ENCODE assay signal across 15 cellular contexts in the genomic region with DNA sequence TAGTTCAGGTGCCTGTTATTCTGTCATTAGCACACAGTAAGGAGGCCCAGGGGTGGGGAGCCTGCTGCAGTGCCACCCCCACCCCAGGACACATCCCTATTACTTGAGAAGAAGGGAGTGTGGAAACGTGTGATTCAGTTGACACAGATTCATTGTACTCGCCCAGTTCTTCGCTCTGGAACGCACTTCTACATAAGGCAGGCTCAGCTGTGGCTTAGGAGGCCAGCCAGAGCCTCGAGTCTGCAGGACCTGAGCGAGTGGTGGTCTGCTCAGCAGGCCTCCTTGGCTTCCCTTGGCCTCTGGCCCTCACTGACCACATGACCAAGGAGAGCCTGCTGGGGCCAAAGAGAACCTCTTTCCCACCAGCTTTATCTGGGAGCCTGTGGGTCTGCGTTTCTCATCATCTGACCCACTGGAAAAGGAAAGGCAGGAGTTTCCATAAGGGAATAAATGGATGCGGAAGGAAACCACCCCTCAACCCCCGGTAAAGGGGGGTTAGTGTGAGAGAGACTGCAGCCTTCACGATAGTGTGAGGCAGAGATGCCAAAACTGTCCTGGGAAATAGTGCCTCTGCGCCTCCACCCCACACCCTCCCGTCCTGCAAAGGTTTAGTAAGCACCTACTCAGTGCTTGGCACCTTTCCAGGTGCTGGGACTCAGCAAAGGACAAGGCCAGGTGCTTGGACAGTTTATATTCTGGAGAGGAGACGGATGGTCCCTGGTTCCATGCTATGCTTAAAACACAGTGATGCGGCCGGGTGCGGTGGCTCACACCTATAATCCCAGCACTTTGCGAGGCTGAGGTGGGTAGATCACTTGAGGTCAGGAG.
DNase-seq lines count a peak whose midpoint lies in the region; ATAC-seq and TF ChIP-seq lines count a peak whose summit lies in the region.
"Had no signal": no experiment of that assay in that cellular context is flagged by ENCODE, and none has a peak within 500 bp of the region (broad histone marks: within the 10 kb centered on the region; RNA-seq: fewer than 3 reads in every experiment).

No MANE protein-coding gene starts in this region.

- intact Hi-C loops in Caco-2 (cut with micrococcal nuclease; ENCODE audit: unreplicated experiment) = loop anchor here (5.0 kb wide), 1 partner anchor 538 kb away; no protein-coding TSS in a partner anchor
- intact Hi-C loops in sigmoid colon (cut with DNase I) = no loop called here
- intact Hi-C loops in thyroid gland (cut with DNase I) = no loop called here

- DNase-seq in Caco-2 (no peak), amniotic epithelial cell (ENCODE audit: low read depth) (peak; percentile 79), sigmoid colon (peak; percentile 86), NCI-H1436 treated with DMSO at 0.1 percent for 48 hours (lab: John Stamatoyannopoulos, UW) (no peak), thyroid gland (no peak), NCI-H2227 treated with DMSO at 0.1 percent for 48 hours (lab: John Stamatoyannopoulos, UW) (no peak)
- DNase-seq: activated gamma-delta T cell treated with Interleukin-2 at 50 U/mL for 16 hours, DMS79 treated with DMSO at 0.1 percent for 48 hours, Karpas-422, left colon, NCI-H146, OCI-M1 had no signal

- H3K27me3 Mint-ChIP-seq in Caco-2 (ENCODE audit: insufficient read depth, unreplicated experiment) = no peaks in the 10 kb centered on the region

- H3K4me1 ChIP-seq in Caco-2 = peaks cover 5% of the 10 kb centered on the region; the same call in 1 of the 2 replicates
- H3K4me1 ChIP-seq in gastroesophageal sphincter = peaks cover 7 to 100% (median 51%) of the 10 kb centered on the region in 3 donors
- peaks cover 0 to 99% (median 92%) of the 10 kb centered on the region in 4 donors for H3K4me1 ChIP-seq in sigmoid colon
- H3K4me1 ChIP-seq in thyroid gland = peaks cover 0 to 7% of the 10 kb centered on the region in 2 donors

- no peak overlapping the region for H3K4me3 Mint-ChIP-seq in Caco-2 (ENCODE audit: unreplicated experiment)

- H3K27ac Mint-ChIP-seq in Caco-2 (ENCODE audit: unreplicated experiment) = peak overlapping the region; percentile 60

- TF ChIP-seq CTCF in Caco-2 (IDR thresholded peaks at IDR 0.05; ENCODE audit: insufficient read depth in 1 of 2, low read depth in 1 of 2, low read length in 1 of 2, severe bottlenecking in 1 of 2, unreplicated experiment in 1 of 2) (no peak), gastroesophageal sphincter (IDR thresholded peaks at IDR 0.05) (no peak), sigmoid colon (IDR thresholded peaks at IDR 0.05) (no peak), thyroid gland (IDR thresholded peaks at IDR 0.05) (no peak)

- ATAC-seq in gastroesophageal sphincter (peak; percentile 22), GM19397 (IDR thresholded peaks at IDR 0.05; ENCODE audit: unreplicated experiment) (no peak)
- ATAC-seq: left colon had no signal

- TF ChIP-seq POLR2A in gastroesophageal sphincter (IDR thresholded peaks at IDR 0.05) (no peak), sigmoid colon (IDR thresholded peaks at IDR 0.05) (no peak), thyroid gland (IDR thresholded peaks at IDR 0.05) (no peak)

- TF ChIP-seq EP300 in gastroesophageal sphincter (IDR thresholded peaks at IDR 0.05) (no peak), sigmoid colon (IDR thresholded peaks at IDR 0.05) (no peak)

- peak overlapping the region; percentile 36 to 93 (median 90) for H3K27ac ChIP-seq in gastroesophageal sphincter
- peak overlapping the region; percentile 80 to 97 (median 86) for H3K27ac ChIP-seq in sigmoid colon
- no peak overlapping the region for H3K27ac ChIP-seq in thyroid gland

- WGBS in gastroesophageal sphincter (ENCODE audit: low coverage in 1 of 2), 2 donors = 42% methylated on average over 12 of the region's 17 CpGs; no CpG with 5 or more reads in 1 of the 2 donors
- WGBS in sigmoid colon, 2 donors = 78 to 81% methylated on average over 17 of the region's 17 CpGs
- 68 to 76% methylated on average over 17 of the region's 17 CpGs for WGBS in thyroid gland, 2 donors

- no peaks in the 10 kb centered on the region for H3K36me3 Mint-ChIP-seq in Caco-2 (ENCODE audit: insufficient read depth, unreplicated experiment)

- no peaks in the 10 kb centered on the region for H3K9me3 Mint-ChIP-seq in Caco-2 (ENCODE audit: unreplicated experiment)

- no TSS peak for BruUV-seq in Caco-2 (replicated peaks; lab: Mats Ljungman, UMichigan)

- CTCF ChIA-PET in Caco-2 (lab: Charles Lee) = no interaction called here

- H3K9me3 ChIP-seq in Caco-2 (no peaks in the 10 kb centered on the region), gastroesophageal sphincter (no peaks in the 10 kb centered on the region), sigmoid colon (no peaks in the 10 kb centered on the region), thyroid gland (no peaks in the 10 kb centered on the region)

- H3K27me3 ChIP-seq in Caco-2 (replicated peaks; ENCODE audit: control insufficient read depth, insufficient read depth, low read length) (no peaks in the 10 kb centered on the region), gastroesophageal sphincter (no peaks in the 10 kb centered on the region), sigmoid colon (no peaks in the 10 kb centered on the region), thyroid gland (no peaks in the 10 kb centered on the region)

- POLR2A ChIA-PET in Caco-2 (lab: Charles Lee) = no interaction called here

- no peaks in the 10 kb centered on the region for H3K4me1 Mint-ChIP-seq in Caco-2 (ENCODE audit: low read depth, unreplicated experiment)

- H3K4me3 ChIP-seq in Caco-2 (ENCODE audit: low read depth, low read length) (no peak overlapping the region), gastroesophageal sphincter (no peak overlapping the region), sigmoid colon (no peak overlapping the region), thyroid gland (replicated peaks in 1 of 3) (no peak overlapping the region)
- H3K4me3 ChIP-seq: skin epidermis had no signal

- no peaks in the 10 kb centered on the region for H3K36me3 ChIP-seq in Caco-2 (ENCODE audit: control insufficient read depth, insufficient read depth, low read length)
- H3K36me3 ChIP-seq in gastroesophageal sphincter = no peaks in the 10 kb centered on the region
- H3K36me3 ChIP-seq in sigmoid colon = no peaks in the 10 kb centered on the region
- H3K36me3 ChIP-seq in thyroid gland = no peaks in the 10 kb centered on the region

Comparison
In these comparisons a context has a peak if more than half of its experiments do, and no peak if none do; other contexts are left out.
1. DNase-seq: peak in amniotic epithelial cell (single experiment) and sigmoid colon (single experiment); none in Caco-2 (0 of 2), NCI-H1436 treated with DMSO at 0.1 percent for 48 hours (single experiment), thyroid gland (0 of 2) and NCI-H2227 treated with DMSO at 0.1 percent for 48 hours (single experiment).
2. H3K27ac ChIP-seq: peak in gastroesophageal sphincter (4 of 4) and sigmoid colon (4 of 4); none in thyroid gland (0 of 3).